ENCODE assay signal across 11 cellular contexts in the genomic region with DNA sequence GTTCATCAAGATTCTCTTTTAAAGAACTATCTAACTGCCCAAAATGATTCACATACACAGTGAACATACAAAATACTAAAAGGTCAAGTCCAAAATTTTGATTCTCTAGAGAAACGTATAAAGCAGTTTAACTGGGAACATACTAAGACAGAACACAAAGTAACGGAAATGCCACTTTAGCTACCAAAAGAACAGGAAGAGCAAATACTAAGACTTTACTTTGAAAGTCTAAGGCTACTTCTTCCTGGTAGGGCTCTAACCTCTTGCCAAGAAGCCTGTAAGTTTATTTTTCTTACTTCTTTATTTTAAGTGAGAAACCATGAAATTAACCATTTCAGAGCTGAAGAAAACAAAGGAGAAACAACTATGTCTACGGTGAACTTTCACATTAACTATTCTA. TPM values are rescaled to one million over a fixed set of nuclear protein-coding genes. Genes with fewer than 3 reads are reported as not detected.
DNase-seq lines count a peak whose midpoint lies in the region; ATAC-seq and TF ChIP-seq lines count a peak whose summit lies in the region.
"Had no signal": no experiment of that assay in that cellular context is flagged by ENCODE, and none has a peak within 500 bp of the region (broad histone marks: within the 10 kb centered on the region; RNA-seq: fewer than 3 reads in every experiment).

No MANE protein-coding gene starts in this region.

- H3K27ac Mint-ChIP-seq in naive thymus-derived CD8-positive, alpha-beta T cell: peak overlapping the region in 7 of 10 donors; percentile 48 to 93 (median 79)

- TF ChIP-seq CTCF in Loucy (conservative IDR thresholded peaks at IDR 0.05; ENCODE audit: low read length) (no peak), coronary artery (IDR thresholded peaks at IDR 0.05) (no peak)

- no peaks in the 10 kb centered on the region for H3K27me3 ChIP-seq in Loucy (ENCODE audit: insufficient read depth, low read length, poor library complexity, severe bottlenecking)

- H3K4me3 ChIP-seq in Loucy (ENCODE audit: low read length, poor library complexity, severe bottlenecking) (peak overlapping the region; percentile 83), coronary artery (peak overlapping the region; percentile 98)

- peaks cover 99% of the 10 kb centered on the region for H4K20me1 ChIP-seq in Loucy (ENCODE audit: insufficient read depth, low read length, poor library complexity, severe bottlenecking)

- peak; percentile 44 to 77 for ATAC-seq in naive thymus-derived CD8-positive, alpha-beta T cell
- ATAC-seq in HG03460 (IDR thresholded peaks at IDR 0.05; ENCODE audit: unreplicated experiment) (no peak), esophagus mucosa (no peak), HG02840 (IDR thresholded peaks at IDR 0.05; ENCODE audit: low FRiP score, unreplicated experiment) (no peak), GM21360 (IDR thresholded peaks at IDR 0.05; ENCODE audit: unreplicated experiment) (no peak)

- DNase-seq in AML-193 (lab: John Stamatoyannopoulos, UW): peak; percentile 20 to 53
- no peak for DNase-seq in coronary artery (ENCODE audit: low spot score)
- DNase-seq in naive thymus-derived CD8-positive, alpha-beta T cell: peak in 3 of 10 donors; percentile 21 to 31 (median 22)
- DNase-seq: DMS53, NCI-H526 had no signal

- peak overlapping the region; percentile 89 for H3K9ac ChIP-seq in Loucy (ENCODE audit: low read depth, low read length, poor library complexity, severe bottlenecking)

- POLR2A ChIA-PET in naive thymus-derived CD8-positive, alpha-beta T cell (lab: Charles Lee): no interaction called here

- no peak overlapping the region for H2AFZ ChIP-seq in Loucy (ENCODE audit: low read length)

- H3K4me3 Mint-ChIP-seq in naive thymus-derived CD8-positive, alpha-beta T cell: peak overlapping the region; percentile 36 to 83 (median 68)
- H3K4me3 Mint-ChIP-seq: neural crest cell had no signal

- H3K27me3 Mint-ChIP-seq in naive thymus-derived CD8-positive, alpha-beta T cell: no peaks in the 10 kb centered on the region

- no peaks in the 10 kb centered on the region for H3K9me2 ChIP-seq in Loucy (replicated peaks; ENCODE audit: low read depth, low read length)

- peaks cover 39 to 91% (median 84%) of the 10 kb centered on the region in 4 donors for H3K4me1 Mint-ChIP-seq in naive thymus-derived CD8-positive, alpha-beta T cell

- H3F3A ChIP-seq in Loucy (ENCODE audit: low read depth): no peaks in the 10 kb centered on the region

- H3K79me2 ChIP-seq in Loucy (ENCODE audit: insufficient read depth, low read length): peaks cover 100% of the 10 kb centered on the region

- H3K4me1 ChIP-seq in Loucy (ENCODE audit: insufficient read depth, low read length, poor library complexity, severe bottlenecking): peaks cover 61% of the 10 kb centered on the region

- no peaks in the 10 kb centered on the region for H3K36me3 ChIP-seq in Loucy (ENCODE audit: insufficient read depth, low read length)

- H3K9me3 ChIP-seq in Loucy (ENCODE audit: insufficient read depth, low read depth, low read length): no peaks in the 10 kb centered on the region

- peak overlapping the region; percentile 82 for H3K4me2 ChIP-seq in Loucy (ENCODE audit: low read depth, low read length, poor library complexity, severe bottlenecking)

- no peaks in the 10 kb centered on the region for H3K9me3 Mint-ChIP-seq in naive thymus-derived CD8-positive, alpha-beta T cell
- H3K9me3 Mint-ChIP-seq: neural crest cell had no signal

- peak overlapping the region; percentile 2 to 59 for H3K27ac ChIP-seq in coronary artery

- H3K36me3 Mint-ChIP-seq in naive thymus-derived CD8-positive, alpha-beta T cell: no peaks in the 10 kb centered on the region

RNA-seq across cellular contexts. Expression of a gene that starts 6.2 kb away (rescaled TPM):
- 100 to 1,000 TPM; 104 to 112 TPM for total RNA-seq in naive thymus-derived CD8-positive, alpha-beta T cell
- polyA plus RNA-seq in naive thymus-derived CD8-positive, alpha-beta T cell: 10 to 100 TPM; 10.4 to 12.0 (median 11.8) TPM
- total RNA-seq in esophagus mucosa: 97.8 TPM

Comparison
In these comparisons a context has a peak if more than half of its experiments do, and no peak if none do; other contexts are left out.
1. ATAC-seq: peak in naive thymus-derived CD8-positive, alpha-beta T cell (2 of 2); none in HG03460 (single experiment), esophagus mucosa (single experiment), HG02840 (single experiment) and GM21360 (single experiment).